In the genomic region with DNA sequence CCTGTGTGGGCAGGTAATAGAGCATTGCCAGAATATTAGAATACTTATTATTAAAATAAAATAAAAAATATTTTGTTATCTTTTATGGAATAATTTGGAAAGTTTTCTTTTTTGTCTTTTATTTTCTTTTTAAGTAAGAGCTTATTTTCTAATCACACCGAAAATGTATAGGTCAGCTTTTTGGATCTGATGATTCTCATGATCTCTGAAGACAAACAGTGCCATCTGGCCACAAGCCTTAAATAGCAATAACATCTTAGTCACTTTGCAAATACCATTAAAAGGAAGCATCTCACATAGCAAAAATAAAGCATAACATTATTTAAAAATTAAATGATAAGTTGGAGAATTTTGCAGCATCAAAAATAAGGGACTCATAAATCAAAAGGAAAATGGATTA, we compare ENCODE assay signal across 23 cellular contexts.
"Had no signal": no experiment of that assay in that cellular context is flagged by ENCODE, and none has a peak within 500 bp of the region (broad histone marks: within the 10 kb centered on the region; RNA-seq: fewer than 3 reads in every experiment).

No MANE protein-coding gene starts in this region.

- H3K4me3 ChIP-seq: dorsolateral prefrontal cortex, lung, pancreas, sigmoid colon, testis had no signal

- H3K27ac ChIP-seq: dorsolateral prefrontal cortex, foreskin keratinocyte, pancreas, sigmoid colon, testis had no signal

- H3K4me1 ChIP-seq: foreskin keratinocyte, pancreas, sigmoid colon, testis had no signal

- H3K36me3 ChIP-seq: neutrophil, pancreas, sigmoid colon had no signal

- ATAC-seq: activated CD4-positive, CD25-positive, alpha-beta regulatory T cell treated with anti-CD3 and anti-CD28 coated beads, Interleukin-2, amount 50 U/mL, for 24 hours; activated naive CD8-positive, alpha-beta T cell treated with anti-CD3 and anti-CD28 coated beads, Interleukin-2, amount 50 U/mL, for 24 hours; foreskin keratinocyte; natural killer cell treated with Interleukin-12 subunit alpha and Interleukin-12 subunit beta and Interleukin-15 and Interleukin-18, amount 100 ng/mL, for 72 hours; pancreas; stimulated activated memory B cell treated with anti-CD40 and anti-IgM and Interleukin-4, amounts not matched to agents 10 μg/mL and 1 μg/mL and 100 μg/mL, for 72 hours had no signal

- DNase-seq: activated CD4-positive, alpha-beta T cell treated with anti-CD3 and anti-CD28 coated beads, Interleukin-2, amount 10 ng/mL, durations not matched to agents 7 days and 5 days; activated CD8-positive, alpha-beta memory T cell treated with anti-CD3 and anti-CD28 coated beads, Interleukin-2, amount 50 U/mL, for 4 hours; activated effector memory CD4-positive, alpha-beta T cell treated with Interleukin-2 at 50 U/mL for 16 hours; activated naive CD4-positive, alpha-beta T cell treated with anti-CD3 and anti-CD28 coated beads, Interleukin-2, amount 10 ng/mL, durations not matched to agents 7 days and 5 days; activated naive CD8-positive, alpha-beta T cell treated with anti-CD3 and anti-CD28 coated beads, Interleukin-2, amount 50 U/mL, for 24 hours; activated T-cell treated with anti-CD3 and anti-CD28 coated beads, Interleukin-2, amount 50 U/mL, for 48 hours; anterior cingulate cortex; central memory CD4-positive, alpha-beta T cell; dorsolateral prefrontal cortex; foreskin keratinocyte; glutamatergic neuron; hippocampal formation; pancreas; sigmoid colon; stimulated activated CD4-positive, alpha-beta T cell treated with anti-CD3 and anti-CD28 coated beads, Interleukin-4, amount 100 ng/mL, for 4 hours; testis had no signal

- H3K9me3 ChIP-seq: neutrophil, pancreas, sigmoid colon, testis had no signal

- H3K27me3 ChIP-seq: neutrophil, sigmoid colon, testis had no signal

- FAIRE-seq: colon, keratinocyte, pancreas had no signal
